In genomic region chr18:73778052-73778395, GRCh38 we compare ENCODE assay signal across 23 cellular contexts.
"Had no signal": no experiment of that assay in that cellular context is flagged by ENCODE, and none has a peak within 500 bp of the region (broad histone marks: within the 10 kb centered on the region; RNA-seq: fewer than 3 reads in every experiment).

No MANE protein-coding gene starts in this region.

- H3K36me3 ChIP-seq: colonic mucosa, esophagus squamous epithelium, gastrocnemius medialis, left ventricle myocardium inferior, lower lobe of right lung, neural progenitor cell, ovary, stomach, thoracic aorta, transverse colon had no signal

- H3K27ac ChIP-seq: colonic mucosa, esophagus squamous epithelium, gastrocnemius medialis, left ventricle myocardium inferior, lower lobe of right lung, neural progenitor cell, ovary, stomach, thoracic aorta, transverse colon had no signal

- H3K4me3 ChIP-seq: colonic mucosa, esophagus squamous epithelium, gastrocnemius medialis, left ventricle myocardium inferior, lower lobe of right lung, neural progenitor cell, ovary, stomach, thoracic aorta, transverse colon had no signal

- H3K4me1 Mint-ChIP-seq: memory B cell, natural killer cell, neural progenitor cell had no signal

- H2AFZ ChIP-seq: neural progenitor cell had no signal

- H3K9ac ChIP-seq: neural progenitor cell had no signal

- H3K27me3 ChIP-seq: colonic mucosa, esophagus squamous epithelium, gastrocnemius medialis, neural progenitor cell, ovary, stomach, transverse colon had no signal

- DNase-seq: colonic mucosa; dermis blood vessel endothelial cell; esophagus squamous epithelium; gastrocnemius medialis; islet precursor cell; left cardiac atrium; left ventricle myocardium inferior; lower lobe of right lung; natural killer cell; nucleus accumbens; ovary; right cardiac atrium; small intestine; stimulated activated CD4-positive, alpha-beta T cell treated with anti-CD3 and anti-CD28 coated beads, Interleukin-12 subunit alpha, Interleukin-12 subunit beta, amount 100 ng/mL, for 4 hours; stimulated activated naive CD4-positive, alpha-beta T cell; stomach; substantia nigra; transverse colon had no signal

- H3K27ac Mint-ChIP-seq: memory B cell, mesothelial cell of epicardium, natural killer cell, neural progenitor cell, progenitor cell of endocrine pancreas had no signal

- H3K4me2 ChIP-seq: neural progenitor cell had no signal

- H3K4me3 Mint-ChIP-seq: memory B cell, mesothelial cell of epicardium, natural killer cell, neural progenitor cell had no signal

- H3K4me1 ChIP-seq: colonic mucosa, esophagus squamous epithelium, gastrocnemius medialis, left ventricle myocardium inferior, lower lobe of right lung, stomach, transverse colon had no signal

- ATAC-seq: gastrocnemius medialis, left cardiac atrium, lower lobe of right lung, natural killer cell, right cardiac atrium had no signal

- H3K36me3 Mint-ChIP-seq: memory B cell, mesothelial cell of epicardium, natural killer cell, neural progenitor cell had no signal

- H3K9me3 ChIP-seq: colonic mucosa, esophagus squamous epithelium, gastrocnemius medialis, left ventricle myocardium inferior, lower lobe of right lung, ovary, stomach, thoracic aorta, transverse colon had no signal

- H3K9me3 Mint-ChIP-seq: memory B cell, mesothelial cell of epicardium, neural progenitor cell had no signal
